In the genomic region with DNA sequence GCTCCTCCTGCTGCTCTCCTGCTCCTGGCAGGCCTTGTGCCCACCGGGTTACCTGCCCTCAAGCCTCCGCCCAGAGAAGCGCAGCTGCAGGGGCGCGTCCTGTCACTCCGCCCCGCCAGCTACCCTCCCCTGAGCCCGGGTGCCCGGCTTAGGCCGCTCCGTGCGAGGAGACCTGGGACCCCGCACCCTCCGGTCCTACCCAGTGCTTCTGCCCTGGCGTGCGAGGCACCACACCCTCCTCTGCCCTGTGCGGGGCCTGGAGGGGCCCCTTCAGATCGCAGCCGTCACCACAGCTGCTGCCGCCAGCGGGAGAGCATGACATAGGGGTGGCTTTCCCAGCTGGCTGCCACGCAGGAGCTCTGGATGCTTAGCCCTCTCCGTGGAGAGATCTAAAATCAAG, we compare ENCODE assay signal across 20 cellular contexts. TPM values are rescaled to one million over a fixed set of nuclear protein-coding genes. Genes with fewer than 3 reads are reported as not detected.
"Had no signal": no experiment of that assay in that cellular context is flagged by ENCODE, and none has a peak within 500 bp of the region (broad histone marks: within the 10 kb centered on the region; RNA-seq: fewer than 3 reads in every experiment).

No MANE protein-coding gene starts in this region.

RNA-seq across cellular contexts. Expression of a gene that starts 20.1 kb away (rescaled TPM):
- total RNA-seq: naive thymus-derived CD4-positive, alpha-beta T cell; natural killer cell; omental fat pad; osteocyte; pancreas; posterior vena cava; prostate gland; pulmonary artery endothelial cell; right atrium auricular region; right lobe of liver; smooth muscle cell; spleen; stomach; subcutaneous adipose tissue; temporal lobe; thoracic aorta; thyroid gland; tibial nerve; ureter; vagina had no signal
